Comparison of ENCODE assay signal across 19 cellular contexts in the genomic region with DNA sequence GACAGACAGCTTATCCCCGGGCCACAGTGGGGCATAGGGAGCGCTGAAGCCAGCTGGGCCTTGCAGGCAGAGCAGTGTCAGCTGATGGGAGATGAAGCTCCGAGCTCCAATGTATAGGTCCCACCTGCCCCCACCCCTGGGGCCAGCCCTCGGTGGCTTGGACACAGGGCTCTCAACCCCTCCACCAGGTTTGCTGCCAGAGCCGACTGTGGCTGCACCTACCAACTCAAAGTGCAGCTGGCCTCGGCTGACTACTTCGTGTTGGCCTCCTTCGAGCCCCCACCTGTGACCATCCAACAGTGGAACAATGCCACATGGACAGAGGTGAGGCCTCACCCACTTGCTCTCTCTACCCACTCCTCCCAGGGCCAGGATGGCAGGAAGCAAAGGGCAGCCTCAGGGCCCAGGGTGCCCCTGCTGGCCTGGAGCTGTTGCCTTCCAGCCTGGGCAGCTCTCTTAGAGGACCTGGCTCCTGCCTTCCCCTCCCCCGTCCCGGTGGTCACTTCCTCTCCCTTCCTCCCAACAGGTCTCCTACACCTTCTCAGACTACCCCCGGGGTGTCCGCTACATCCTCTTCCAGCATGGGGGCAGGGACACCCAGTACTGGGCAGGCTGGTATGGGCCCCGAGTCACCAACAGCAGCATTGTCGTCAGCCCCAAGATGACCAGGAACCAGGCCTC. TPM values are rescaled to one million over a fixed set of nuclear protein-coding genes. Genes with fewer than 3 reads are reported as not detected.
"Had no signal": no experiment of that assay in that cellular context is flagged by ENCODE, and none has a peak within 500 bp of the region (broad histone marks: within the 10 kb centered on the region; RNA-seq: fewer than 3 reads in every experiment).

No MANE protein-coding gene starts in this region.

- ATAC-seq: activated CD4-positive, CD25-positive, alpha-beta regulatory T cell treated with anti-CD3 and anti-CD28 coated beads, Interleukin-2, amount 50 U/mL, for 24 hours; esophagus mucosa; left ventricle myocardium superior; natural killer cell had no signal

- FAIRE-seq: kidney, small intestine had no signal

- H3K27me3 ChIP-seq: adrenal gland, cardiac muscle cell, colonic mucosa, right atrium auricular region had no signal

- H3K27ac Mint-ChIP-seq: activated naive CD4-positive, alpha-beta T cell treated with anti-CD3 and anti-CD28 coated beads, Interleukin-2, amount 50 U/mL, for 24 hours; memory B cell; progenitor cell of endocrine pancreas; stimulated activated naive CD8-positive, alpha-beta T cell treated with anti-CD3 and anti-CD28 coated beads, Interleukin-15, Interleukin-2, amounts not matched to agents 100 ng/mL and 50 ng/mL, for 24 hours; type B pancreatic cell had no signal

- H3K27ac ChIP-seq: adrenal gland, cardiac muscle cell, colonic mucosa, right atrium auricular region had no signal

- H3K9me3 ChIP-seq: adrenal gland, colonic mucosa, right atrium auricular region had no signal

- H3K36me3 ChIP-seq: colonic mucosa had no signal

- H3K4me3 Mint-ChIP-seq: activated naive CD4-positive, alpha-beta T cell treated with anti-CD3 and anti-CD28 coated beads, Interleukin-2, amount 50 U/mL, for 24 hours; memory B cell; natural killer cell; stimulated activated naive CD8-positive, alpha-beta T cell treated with anti-CD3 and anti-CD28 coated beads, Interleukin-15, Interleukin-2, amounts not matched to agents 100 ng/mL and 50 ng/mL, for 24 hours; type B pancreatic cell had no signal

- H3K9me3 Mint-ChIP-seq: activated naive CD4-positive, alpha-beta T cell treated with anti-CD3 and anti-CD28 coated beads, Interleukin-2, amount 50 U/mL, for 24 hours; memory B cell; natural killer cell; stimulated activated naive CD8-positive, alpha-beta T cell treated with anti-CD3 and anti-CD28 coated beads, Interleukin-15, Interleukin-2, amounts not matched to agents 100 ng/mL and 50 ng/mL, for 24 hours; type B pancreatic cell had no signal

- H3K4me1 ChIP-seq: adrenal gland, colonic mucosa, right atrium auricular region had no signal

- H3K27me3 Mint-ChIP-seq: activated naive CD4-positive, alpha-beta T cell treated with anti-CD3 and anti-CD28 coated beads, Interleukin-2, amount 50 U/mL, for 24 hours; memory B cell; progenitor cell of endocrine pancreas; stimulated activated naive CD8-positive, alpha-beta T cell treated with anti-CD3 and anti-CD28 coated beads, Interleukin-15, Interleukin-2, amounts not matched to agents 100 ng/mL and 50 ng/mL, for 24 hours; type B pancreatic cell had no signal

- H3K4me3 ChIP-seq: adrenal gland, cardiac muscle cell, colonic mucosa, right atrium auricular region had no signal

- DNase-seq: activated T-cell treated with anti-CD3 and anti-CD28 coated beads, Interleukin-2, amount 50 U/mL, for 1 hour; adrenal gland; colonic mucosa; hippocampal formation; kidney; left ventricle myocardium superior; natural killer cell; small intestine; stimulated activated CD4-positive, alpha-beta T cell treated with anti-CD3 and anti-CD28 coated beads, Interleukin-4, amount 100 ng/mL, for 4 hours; stimulated activated CD8-positive, alpha-beta memory T cell treated with anti-CD3 and anti-CD28 coated beads, Interleukin-4, amount 100 ng/mL, for 48 hours had no signal

RNA-seq across cellular contexts. Expression of gene DRAXIN, which starts 18.3 kb away (rescaled TPM):
- total RNA-seq: right atrium auricular region had no signal
- polyA plus RNA-seq: cardiac muscle cell had no signal
